Comparison of ENCODE assay signal across 1 cellular context in genomic region chr6:118644007-118644406, GRCh38.
TF ChIP-seq lines count a peak whose summit lies in the region.

No MANE protein-coding gene starts in this region.

TF ChIP-seq in K562, 482 proteins besides CTCF, POLR2A, EP300 and RAD21:
- TF ChIP-seq MXD1 (CRISPR knock-in tag; IDR thresholded peaks at IDR 0.05; ENCODE audit: borderline replicate concordance, poor library complexity, severe bottlenecking) (no peak), TRIM25 (IDR thresholded peaks at IDR 0.05; ENCODE audit: borderline replicate concordance) (no peak), KAT8 (IDR thresholded peaks at IDR 0.05; ENCODE audit: low read depth) (no peak), TAF7 (tag; IDR thresholded peaks at IDR 0.05) (no peak), GATA2 (CRISPR knock-in tag; IDR thresholded peaks at IDR 0.05) (no peak)
